Comparison of ENCODE assay signal across 1 cellular context in genomic region chr15:58478579-58478978, GRCh38.
TF ChIP-seq lines count a peak whose summit lies in the region.

No MANE protein-coding gene starts in this region.

TF ChIP-seq in HepG2, 621 proteins besides CTCF, POLR2A, EP300 and RAD21:
- TF ChIP-seq HNRNPLL (IDR thresholded peaks at IDR 0.05; ENCODE audit: low read depth, low read length, poor library complexity, severe bottlenecking) (no peak), RARA (CRISPR knock-in tag; IDR thresholded peaks at IDR 0.05) (0 out of 2 replicates have a peak, but pooled peaks have one; percentile 35), TAF15 (IDR thresholded peaks at IDR 0.05; ENCODE audit: low read depth, low read length, poor library complexity, severe bottlenecking) (no peak), BRD4 (CRISPR knock-in tag; IDR thresholded peaks at IDR 0.05) (no peak), LCORL (IDR thresholded peaks at IDR 0.05) (no peak), LCORL (CRISPR knock-in tag; IDR thresholded peaks at IDR 0.05) (no peak), CREB3 (CRISPR knock-in tag; IDR thresholded peaks at IDR 0.05) (no peak), ZNF503 (CRISPR knock-in tag; IDR thresholded peaks at IDR 0.05) (no peak), TBP (CRISPR knock-in tag; IDR thresholded peaks at IDR 0.05) (no peak), ZNF18 (CRISPR knock-in tag; IDR thresholded peaks at IDR 0.05; ENCODE audit: insufficient replicate concordance) (peak; percentile 40), SOX13 (IDR thresholded peaks at IDR 0.05) (no peak), SOX13 (CRISPR knock-in tag; conservative IDR thresholded peaks at IDR 0.05 in 1 of 2, IDR thresholded peaks at IDR 0.05 in 1 of 2) (peak in 1 of 2 experiments; percentile 34; a peak in 1 of 4 replicates), NR0B2 (CRISPR knock-in tag; IDR thresholded peaks at IDR 0.05) (no peak), FOXO4 (CRISPR knock-in tag; conservative IDR thresholded peaks at IDR 0.05) (no peak), RFX1 (IDR thresholded peaks at IDR 0.05) (no peak), ZNF24 (IDR thresholded peaks at IDR 0.05) (peak; percentile 73; the same call in 1 of the 2 replicates), PAXIP1 (CRISPR knock-in tag; conservative IDR thresholded peaks at IDR 0.05) (peak; percentile 38), ZNF747 (CRISPR knock-in tag; IDR thresholded peaks at IDR 0.05; ENCODE audit: borderline replicate concordance) (no peak), MIXL1 (CRISPR knock-in tag; IDR thresholded peaks at IDR 0.05) (0 out of 2 replicates have a peak, but pooled peaks have one; percentile 18), NCOA5 (CRISPR knock-in tag; IDR thresholded peaks at IDR 0.05) (no peak), NFE2 (CRISPR knock-in tag; IDR thresholded peaks at IDR 0.05) (no peak), CEBPB (IDR thresholded peaks at IDR 0.05; ENCODE audit: borderline replicate concordance, low read depth, low read length) (peak; percentile 8; the same call in 1 of the 2 replicates), GATAD2A (CRISPR knock-in tag; IDR thresholded peaks at IDR 0.05) (peak; percentile 28; the same call in 1 of the 2 replicates), ZNF672 (CRISPR knock-in tag; IDR thresholded peaks at IDR 0.05) (no peak), ZNF629 (CRISPR knock-in tag; conservative IDR thresholded peaks at IDR 0.05) (0 out of 2 replicates have a peak, but pooled peaks have one; percentile 31), ARID5B (CRISPR knock-in tag; IDR thresholded peaks at IDR 0.05) (0 out of 2 replicates have a peak, but pooled peaks have one; percentile 17), ETV6 (CRISPR knock-in tag; conservative IDR thresholded peaks at IDR 0.05) (no peak), ZNF639 (CRISPR knock-in tag; conservative IDR thresholded peaks at IDR 0.05) (no peak), HNF4G (IDR thresholded peaks at IDR 0.05; ENCODE audit: borderline replicate concordance, low read depth, low read length) (peak; percentile 35; the same call in 1 of the 2 replicates), HNF4G (CRISPR knock-in tag; IDR thresholded peaks at IDR 0.05; ENCODE audit: borderline replicate concordance, low read depth) (no peak), NR2C2 (CRISPR knock-in tag; IDR thresholded peaks at IDR 0.05; ENCODE audit: borderline replicate concordance) (peak; percentile 40; the same call in 1 of the 2 replicates), ZNF652 (CRISPR knock-in tag; IDR thresholded peaks at IDR 0.05; ENCODE audit: borderline replicate concordance, low read depth) (no peak), NCOA2 (CRISPR knock-in tag; IDR thresholded peaks at IDR 0.05) (peak; percentile 18; the same call in 1 of the 2 replicates), HNF4A (CRISPR knock-in tag; IDR thresholded peaks at IDR 0.05) (peak; percentile 75)
